ENCODE assay signal across 23 cellular contexts in genomic region chr11:69230856-69231425, GRCh38.
"Had no signal": no experiment of that assay in that cellular context is flagged by ENCODE, and none has a peak within 500 bp of the region (broad histone marks: within the 10 kb centered on the region; RNA-seq: fewer than 3 reads in every experiment).

No MANE protein-coding gene starts in this region.

- H3K27ac ChIP-seq: heart right ventricle, left ventricle myocardium inferior, neutrophil, pancreas, skin epidermis, thoracic aorta, upper lobe of right lung had no signal

- ATAC-seq: activated CD8-positive, alpha-beta T cell treated with anti-CD3 and anti-CD28 coated beads, Interleukin-2, amount 10 ng/mL, durations not matched to agents 7 days and 5 days; heart right ventricle; pancreas; right cardiac atrium; SK-N-SH treated with all-trans-retinoic acid at 6 μM for 48 hours; stimulated activated naive B cell treated with anti-CD40 and anti-IgM and Interleukin-4, amounts not matched to agents 10 μg/mL and 1 μg/mL and 100 μg/mL, for 72 hours; upper lobe of right lung had no signal

- DNase-seq: activated CD4-positive, alpha-beta T cell treated with anti-CD3 and anti-CD28 coated beads for 48 hours; activated CD8-positive, alpha-beta T cell treated with anti-CD3 and anti-CD28 coated beads, Interleukin-2, amount 10 ng/mL, durations not matched to agents 7 days and 5 days; activated effector memory CD4-positive, alpha-beta T cell treated with Interleukin-2 at 50 U/mL for 16 hours; activated naive CD4-positive, alpha-beta T cell treated with anti-CD3 and anti-CD28 coated beads for 36 hours; activated naive CD8-positive, alpha-beta T cell treated with anti-CD3 and anti-CD28 coated beads, Interleukin-2, amount 10 ng/mL, durations not matched to agents 7 days and 5 days; activated T-cell treated with anti-CD3 and anti-CD28 coated beads, Interleukin-2, amount 50 U/mL, for 48 hours; amygdala; cerebellar nuclear complex; effector CD4-positive, alpha-beta T cell; erythroblast; foreskin fibroblast; heart right ventricle; left ventricle myocardium inferior; mammary epithelial cell; midbrain; right cardiac atrium; stimulated activated naive B cell treated with anti-CD40 and anti-IgM and Interleukin-4, amounts not matched to agents 10 μg/mL and 1 μg/mL and 100 μg/mL, for 72 hours; upper lobe of right lung had no signal

- H3K4me3 ChIP-seq: heart right ventricle, left ventricle myocardium inferior, pancreas, skin epidermis, thoracic aorta, upper lobe of right lung had no signal

- H3K4me1 ChIP-seq: heart right ventricle, left ventricle myocardium inferior, pancreas, upper lobe of right lung had no signal

- H3K9me3 ChIP-seq: neutrophil, pancreas, thoracic aorta, upper lobe of right lung had no signal

- H3K27me3 ChIP-seq: pancreas, upper lobe of right lung had no signal

- H3K36me3 ChIP-seq: heart right ventricle, left ventricle myocardium inferior, neutrophil, pancreas, thoracic aorta, upper lobe of right lung had no signal
